36 cellular contexts compared by ENCODE assay signal in genomic region chr1:81867235-81867634, GRCh38.
"Had no signal": no experiment of that assay in that cellular context is flagged by ENCODE, and none has a peak within 500 bp of the region (broad histone marks: within the 10 kb centered on the region; RNA-seq: fewer than 3 reads in every experiment).

No MANE protein-coding gene starts in this region.

- FAIRE-seq: keratinocyte, TTC549 had no signal

- DNase-seq: activated CD4-positive, alpha-beta T cell treated with anti-CD3 and anti-CD28 coated beads for 48 hours; activated CD4-positive, alpha-beta T cell treated with anti-CD3 and anti-CD28 coated beads, Interleukin-2, amount 50 U/mL, for 48 hours; activated CD8-positive, alpha-beta memory T cell treated with anti-CD3 and anti-CD28 coated beads, Interleukin-2, amount 50 U/mL, for 4 hours; activated gamma-delta T cell; activated naive CD4-positive, alpha-beta T cell treated with anti-CD3 and anti-CD28 coated beads, Interleukin-2, amount 50 U/mL, for 16 hours; activated T-cell treated with anti-CD3 and anti-CD28 coated beads, Interleukin-2, amount 50 U/mL, for 1 hour; amygdala; endodermal cell; esophagus squamous epithelium; foreskin fibroblast; head of caudate nucleus; hippocampal formation; left cardiac atrium; mammary epithelial cell; naive B cell; ovary; stimulated activated CD4-positive, alpha-beta T cell treated with anti-CD3 and anti-CD28 coated beads, Interleukin-12 subunit alpha, Interleukin-12 subunit beta, amount 100 ng/mL, for 4 hours; stimulated activated CD4-positive, alpha-beta T cell treated with anti-CD3 and anti-CD28 coated beads, Interleukin-4, amount 100 ng/mL, for 24 hours; substantia nigra; T-helper 9 cell; WERI-Rb-1 had no signal

- H3K36me3 Mint-ChIP-seq: naive B cell; stimulated activated effector memory CD8-positive, alpha-beta T cell treated with anti-CD3 and anti-CD28 coated beads, Interleukin-12 subunit alpha, Interleukin-12 subunit beta, amount 100 ng/mL, for 72 hours had no signal

- H3K27me3 Mint-ChIP-seq: central memory CD8-positive, alpha-beta T cell; dendritic cell treated with granulocyte-macrophage colony-stimulating factor and Interleukin-4, amounts not matched to agents 40 ng/mL and 50 ng/mL, for 4 days; naive B cell; progenitor cell of endocrine pancreas; stimulated activated naive CD8-positive, alpha-beta T cell treated with anti-CD3 and anti-CD28 coated beads, Interleukin-15, Interleukin-2, amounts not matched to agents 100 ng/mL and 50 ng/mL, for 24 hours; type B pancreatic cell had no signal

- H3K27ac Mint-ChIP-seq: activated T-helper 1 cell treated with anti-CD3 and anti-CD28 coated beads, Interleukin-12 subunit alpha, Interleukin-12 subunit beta, Interleukin-2, Interleukin-4 antibody, amounts not matched to agents 30 ng/mL and 10 ng/mL and 1 ng/mL, durations not matched to agents 14 hours and 24 hours and 36 hours; dendritic cell treated with granulocyte-macrophage colony-stimulating factor and Interleukin-4, amounts not matched to agents 40 ng/mL and 50 ng/mL, for 4 days; endodermal cell; mesothelial cell of epicardium; naive B cell; progenitor cell of endocrine pancreas; stimulated activated effector memory CD8-positive, alpha-beta T cell treated with anti-CD3 and anti-CD28 coated beads, Interleukin-12 subunit alpha, Interleukin-12 subunit beta, amount 100 ng/mL, for 72 hours; stimulated activated naive CD8-positive, alpha-beta T cell treated with anti-CD3 and anti-CD28 coated beads, Interleukin-15, Interleukin-2, amounts not matched to agents 100 ng/mL and 50 ng/mL, for 24 hours; type B pancreatic cell had no signal

- H3K27ac ChIP-seq: epithelial cell of prostate, esophagus squamous epithelium, ovary, skin epidermis, vagina, WERI-Rb-1 had no signal

- H3K4me3 ChIP-seq: esophagus squamous epithelium, ovary, skin epidermis, vagina had no signal

- H3K36me3 ChIP-seq: esophagus squamous epithelium, ovary, vagina, WERI-Rb-1 had no signal

- H3K4me1 Mint-ChIP-seq: central memory CD8-positive, alpha-beta T cell; endodermal cell; naive B cell; stimulated activated effector memory CD8-positive, alpha-beta T cell treated with anti-CD3 and anti-CD28 coated beads, Interleukin-12 subunit alpha, Interleukin-12 subunit beta, amount 100 ng/mL, for 72 hours had no signal

- H3K4me3 Mint-ChIP-seq: activated T-helper 1 cell treated with anti-CD3 and anti-CD28 coated beads, Interleukin-12 subunit alpha, Interleukin-12 subunit beta, Interleukin-2, Interleukin-4 antibody, amounts not matched to agents 30 ng/mL and 10 ng/mL and 1 ng/mL, durations not matched to agents 14 hours and 24 hours and 36 hours; central memory CD8-positive, alpha-beta T cell; dendritic cell treated with granulocyte-macrophage colony-stimulating factor and Interleukin-4, amounts not matched to agents 40 ng/mL and 50 ng/mL, for 4 days; endodermal cell; mesothelial cell of epicardium; naive B cell; stimulated activated effector memory CD8-positive, alpha-beta T cell treated with anti-CD3 and anti-CD28 coated beads, Interleukin-12 subunit alpha, Interleukin-12 subunit beta, amount 100 ng/mL, for 72 hours; stimulated activated naive CD8-positive, alpha-beta T cell treated with anti-CD3 and anti-CD28 coated beads, Interleukin-15, Interleukin-2, amounts not matched to agents 100 ng/mL and 50 ng/mL, for 24 hours; type B pancreatic cell had no signal

- H3K27me3 ChIP-seq: esophagus squamous epithelium, ovary, vagina had no signal

- ATAC-seq: activated CD4-positive, CD25-positive, alpha-beta regulatory T cell treated with anti-CD3 and anti-CD28 coated beads, Interleukin-2, amount 50 U/mL, for 24 hours; left cardiac atrium; sciatic nerve; stimulated activated effector memory CD8-positive, alpha-beta T cell treated with anti-CD3 and anti-CD28 coated beads, Interleukin-12 subunit alpha, Interleukin-12 subunit beta, amount 100 ng/mL, for 72 hours had no signal

- H3K9me3 Mint-ChIP-seq: dendritic cell treated with granulocyte-macrophage colony-stimulating factor and Interleukin-4, amounts not matched to agents 40 ng/mL and 50 ng/mL, for 4 days had no signal

- H3K9me3 ChIP-seq: esophagus squamous epithelium, ovary, vagina had no signal
